Comparison of ENCODE assay signal across 29 cellular contexts in the genomic region with DNA sequence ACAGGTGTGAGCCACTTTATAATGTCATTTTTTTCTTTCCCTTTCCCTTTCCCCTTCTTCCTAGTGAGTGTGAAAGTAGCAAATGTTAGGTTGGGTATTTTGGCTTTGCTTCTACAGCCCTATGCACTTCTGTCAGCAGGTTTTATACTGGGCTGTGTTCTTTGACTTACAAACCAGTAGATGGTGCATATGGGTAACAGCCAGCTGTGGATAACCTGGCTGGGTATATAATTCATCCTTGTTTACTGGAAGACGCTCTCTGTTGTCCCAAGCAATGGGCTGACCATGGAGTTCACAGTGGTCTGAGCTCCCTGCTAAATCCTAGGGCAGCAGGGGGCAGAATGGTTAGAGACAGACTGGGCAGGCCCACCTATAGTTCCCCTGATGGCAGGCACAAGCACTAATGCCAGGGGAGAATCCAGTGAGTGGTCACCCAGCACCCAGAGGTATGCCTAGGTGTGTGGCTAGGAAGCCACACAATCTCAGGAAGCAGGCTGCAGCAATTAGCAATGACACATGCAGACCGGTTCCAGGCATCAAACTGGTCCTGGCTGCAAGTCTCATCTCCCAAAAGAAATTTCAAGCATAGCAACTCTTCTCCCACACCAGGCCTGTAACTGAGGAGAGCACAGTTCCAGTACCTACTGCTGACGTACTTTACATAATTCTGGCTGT.
"Had no signal": no experiment of that assay in that cellular context is flagged by ENCODE, and none has a peak within 500 bp of the region (broad histone marks: within the 10 kb centered on the region; RNA-seq: fewer than 3 reads in every experiment).

No MANE protein-coding gene starts in this region.

- H3K27ac Mint-ChIP-seq: mesothelial cell of epicardium; natural killer cell; nephron progenitor cell; neural progenitor cell; progenitor cell of endocrine pancreas; stimulated activated naive B cell treated with anti-CD40 and anti-IgM and Interleukin-4, amounts not matched to agents 10 μg/mL and 1 μg/mL and 100 μg/mL, for 72 hours had no signal

- H3K4me1 Mint-ChIP-seq: mesothelial cell of epicardium, natural killer cell, nephron progenitor cell, neural progenitor cell had no signal

- ATAC-seq: heart right ventricle; left colon; left lung; lower lobe of right lung; natural killer cell; right cardiac atrium; stimulated activated naive B cell treated with anti-CD40 and anti-IgM and Interleukin-4, amounts not matched to agents 10 μg/mL and 1 μg/mL and 100 μg/mL, for 72 hours; stimulated activated naive CD8-positive, alpha-beta T cell treated with anti-CD3 and anti-CD28 coated beads, Interleukin-15, Interleukin-2, amounts not matched to agents 100 U/mL and 50 U/mL, for 24 hours had no signal

- H3K4me3 Mint-ChIP-seq: mesothelial cell of epicardium; natural killer cell; nephron progenitor cell; neural progenitor cell; stimulated activated naive B cell treated with anti-CD40 and anti-IgM and Interleukin-4, amounts not matched to agents 10 μg/mL and 1 μg/mL and 100 μg/mL, for 72 hours had no signal

- H3K36me3 Mint-ChIP-seq: mesothelial cell of epicardium; naive B cell; natural killer cell; neural progenitor cell; stimulated activated naive B cell treated with anti-CD40 and anti-IgM and Interleukin-4, amounts not matched to agents 10 μg/mL and 1 μg/mL and 100 μg/mL, for 72 hours had no signal

- H3K27me3 Mint-ChIP-seq: progenitor cell of endocrine pancreas had no signal

- H3K9me3 Mint-ChIP-seq: neural progenitor cell had no signal

- DNase-seq: heart right ventricle; kidney; left colon; left lung; lower lobe of right lung; mammary epithelial cell; mesenchymal stem cell; naive B cell; natural killer cell; nephron progenitor cell; ovary; retina; right cardiac atrium; sigmoid colon; small intestine; stimulated activated CD4-positive, alpha-beta T cell treated with anti-CD3 and anti-CD28 coated beads, Interleukin-1b, Interleukin-23, amount 100 ng/mL, for 48 hours; stimulated activated CD4-positive, alpha-beta T cell treated with anti-CD3 and anti-CD28 coated beads, Interleukin-2, amount 100 ng/mL, for 48 hours; stimulated activated CD4-positive, alpha-beta T cell treated with anti-CD3 and anti-CD28 coated beads, Interleukin-4, amount 100 ng/mL, for 4 hours; stimulated activated CD8-positive, alpha-beta memory T cell treated with anti-CD3 and anti-CD28 coated beads, Interleukin-4, amount 100 ng/mL, for 48 hours; stimulated activated naive B cell treated with anti-CD40 and anti-IgM and Interleukin-4, amounts not matched to agents 10 μg/mL and 1 μg/mL and 100 μg/mL, for 72 hours; stimulated activated naive CD8-positive, alpha-beta T cell treated with anti-CD3 and anti-CD28 coated beads, Interleukin-15, Interleukin-2, amounts not matched to agents 100 U/mL and 50 U/mL, for 24 hours; stomach; testis; thyroid gland; transverse colon; upper lobe of left lung had no signal
